Comparison of ENCODE assay signal across 4 cellular contexts in genomic region chr3:120265989-120266388, GRCh38. TPM values are rescaled to one million over a fixed set of nuclear protein-coding genes. Genes with fewer than 3 reads are reported as not detected.
"Had no signal": no experiment of that assay in that cellular context is flagged by ENCODE, and none has a peak within 500 bp of the region (broad histone marks: within the 10 kb centered on the region; RNA-seq: fewer than 3 reads in every experiment).

No MANE protein-coding gene starts in this region.

- DNase-seq: GDM1, GF-D8 had no signal

- H3K4me3 ChIP-seq: GM12878 had no signal

- ATAC-seq: GM12878 had no signal

RNA-seq across cellular contexts. Expression of gene GPR156, which starts 19.0 kb away (rescaled TPM):
- total RNA-seq: G401 had no signal
